ENCODE assay signal across 33 cellular contexts in the genomic region with DNA sequence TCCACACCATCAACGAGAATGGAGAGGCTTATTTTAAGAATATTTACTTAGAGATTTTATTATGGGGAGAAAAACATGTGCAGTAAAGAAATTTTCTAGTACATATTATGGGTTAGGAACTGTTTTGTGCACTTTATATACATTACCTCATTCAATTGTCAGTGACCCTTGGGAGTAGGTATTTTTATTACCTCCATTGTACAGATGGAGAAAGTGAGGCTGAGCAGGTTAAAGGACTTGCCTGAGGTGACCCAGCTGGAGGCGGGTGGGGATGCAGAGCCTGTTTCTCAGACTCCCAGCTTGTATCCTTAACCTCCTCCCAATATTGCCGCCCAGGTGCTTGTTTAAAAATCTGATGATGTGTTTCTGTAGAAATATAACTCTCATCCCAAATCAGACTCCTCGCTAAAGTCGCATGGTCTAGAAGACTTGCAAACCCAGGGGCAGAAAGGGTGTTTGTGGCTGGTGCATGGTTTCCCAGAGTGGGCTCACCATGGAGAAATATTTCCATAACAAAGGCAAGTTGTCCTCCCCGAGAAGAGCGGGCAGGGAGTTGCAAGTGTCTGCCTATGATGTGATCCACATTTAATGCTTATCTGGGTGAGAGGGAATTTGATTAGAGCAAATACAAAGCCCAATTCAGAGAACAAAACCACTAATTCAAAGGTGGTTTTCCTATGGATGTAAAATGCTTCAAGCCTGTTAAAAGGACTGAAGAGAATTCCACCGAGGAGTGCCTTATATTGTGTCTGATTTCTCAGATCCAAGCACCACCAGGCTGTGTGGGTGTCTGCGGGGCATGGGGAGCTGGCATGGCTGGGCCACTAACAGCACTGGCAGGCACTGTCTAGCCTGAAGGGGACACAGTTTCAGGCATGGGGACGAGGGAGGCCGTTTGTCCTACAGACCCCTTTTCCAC.
DNase-seq lines count a peak whose midpoint lies in the region; ATAC-seq, FAIRE-seq and TF ChIP-seq lines count a peak whose summit lies in the region.
"Had no signal": no experiment of that assay in that cellular context is flagged by ENCODE, and none has a peak within 500 bp of the region (broad histone marks: within the 10 kb centered on the region; RNA-seq: fewer than 3 reads in every experiment).

No MANE protein-coding gene starts in this region.

- no peak for ATAC-seq in natural killer cell
- ATAC-seq: activated CD4-positive, CD25-positive, alpha-beta regulatory T cell treated with anti-CD3 and anti-CD28 coated beads, Interleukin-2, amount 50 U/mL, for 24 hours; activated naive CD4-positive, alpha-beta T cell treated with anti-CD3 and anti-CD28 coated beads, Interleukin-2, amount 50 U/mL, for 72 hours; activated T-helper 17 cell treated with anti-CD3 and anti-CD28 coated beads, Interleukin-2, amount 50 U/mL, for 72 hours; GM12878; stimulated activated memory B cell treated with anti-CD40 and anti-IgM and Interleukin-4, amounts not matched to agents 10 μg/mL and 1 μg/mL and 100 μg/mL, for 72 hours had no signal

- no peak overlapping the region for H2AFZ ChIP-seq in H1 (ENCODE audit: low read length)
- H2AFZ ChIP-seq: PC-9 had no signal

- no peaks in the 10 kb centered on the region for H3K79me1 ChIP-seq in H1 (ENCODE audit: low read depth, low read length)

- H3K27me3 ChIP-seq in H1 (replicated peaks in 1 of 4; ENCODE audit: control insufficient read depth in 3 of 4, extremely low read depth in 1 of 4, insufficient read depth in 3 of 4, low read length in 3 of 4), result no peaks in the 10 kb centered on the region
- H3K27me3 ChIP-seq: colonic mucosa, upper lobe of right lung had no signal

- H3K4me3 Mint-ChIP-seq in nephron progenitor cell, result no peak overlapping the region
- no peak overlapping the region for H3K4me3 Mint-ChIP-seq in natural killer cell
- H3K4me3 Mint-ChIP-seq: activated T-helper 17 cell treated with anti-CD3 and anti-CD28 coated beads, Interleukin-2, amount 50 U/mL, for 72 hours; CD4-positive, CD25-positive, alpha-beta regulatory T cell; stimulated activated memory B cell treated with anti-CD40 and anti-IgM and Interleukin-4, amounts not matched to agents 10 μg/mL and 1 μg/mL and 100 μg/mL, for 72 hours had no signal

- H3K23me2 ChIP-seq in H1 (ENCODE audit: low read depth, low read length), result no peaks in the 10 kb centered on the region

- H3K9me3 Mint-ChIP-seq in nephron progenitor cell, result peaks cover 19% of the 10 kb centered on the region
- H3K9me3 Mint-ChIP-seq in natural killer cell, result no peaks in the 10 kb centered on the region
- H3K9me3 Mint-ChIP-seq: activated naive CD4-positive, alpha-beta T cell treated with anti-CD3 and anti-CD28 coated beads, Interleukin-2, amount 50 U/mL, for 72 hours had no signal

- H2BK120ac ChIP-seq in H1 (replicated peaks; ENCODE audit: low read depth, low read length), result no peak overlapping the region

- H3K4me3 ChIP-seq in H1 (ENCODE audit: extremely low read depth in 1 of 4, insufficient read depth in 2 of 4, low read depth in 3 of 4, low read length in 4 of 4), result no peak overlapping the region
- H3K4me3 ChIP-seq: colonic mucosa, GM12878, PC-9, upper lobe of right lung had no signal

- H3K27ac ChIP-seq in H1 (ENCODE audit: low read depth, low read length), result no peak overlapping the region
- H3K27ac ChIP-seq: colonic mucosa, PC-9, upper lobe of right lung had no signal

- H4K5ac ChIP-seq in H1 (ENCODE audit: insufficient read length, low read depth, low read length), result no peak overlapping the region

- H3K4me1 ChIP-seq in H1 (replicated peaks in 1 of 4; ENCODE audit: control insufficient read depth in 3 of 4, insufficient read depth in 4 of 4, low read length in 3 of 4), result peaks cover 4 to 26% (median 13%) of the 10 kb centered on the region in 4 experiments
- H3K4me1 ChIP-seq: colonic mucosa, upper lobe of right lung had no signal

- H3K27me3 Mint-ChIP-seq in nephron progenitor cell (ENCODE audit: low read depth, poor library complexity), result peaks cover 10% of the 10 kb centered on the region
- H3K27me3 Mint-ChIP-seq in natural killer cell (ENCODE audit: low read depth in 2 of 2), result peaks cover 0 to 4% of the 10 kb centered on the region in 2 donors
- H3K27me3 Mint-ChIP-seq: stimulated activated memory B cell treated with anti-CD40 and anti-IgM and Interleukin-4, amounts not matched to agents 10 μg/mL and 1 μg/mL and 100 μg/mL, for 72 hours had no signal

- no peak for TF ChIP-seq CTCF in H1 (IDR thresholded peaks at IDR 0.05; ENCODE audit: control extremely low read depth in 1 of 3, insufficient read depth in 1 of 3, low read depth in 1 of 3, low read length in 3 of 3)
- TF ChIP-seq CTCF in nephron progenitor cell (IDR thresholded peaks at IDR 0.05), result no peak
- no peak for TF ChIP-seq CTCF in natural killer cell (IDR thresholded peaks at IDR 0.05)

- 0 out of 4 replicates have a peak, but pooled peaks cover 0 to 2% of the 10 kb centered on the region in 2 experiments for H3K9me3 ChIP-seq in H1 (ENCODE audit: insufficient read depth in 2 of 2, low read depth in 1 of 2, low read length in 1 of 2)
- H3K9me3 ChIP-seq: colonic mucosa, upper lobe of right lung had no signal

- H2AK5ac ChIP-seq in H1 (ENCODE audit: low read depth, low read length), result no peak overlapping the region

- POLR2A ChIA-PET in H1 (lab: Charles Lee; ENCODE audit: partially characterized antibody), result no interaction called here

- H3K23ac ChIP-seq in H1 (ENCODE audit: insufficient read length), result no peak overlapping the region

- no peak for FAIRE-seq in H1 (lab: Jason Lieb, UNC)
- FAIRE-seq: A204.1, D721Med, GM12878, HTR-8/SVneo, kidney had no signal

- intact Hi-C loops in natural killer cell (cut with micrococcal nuclease), result no loop called here

- no peak overlapping the region; the same call in none of the 2 replicates for H2BK15ac ChIP-seq in H1 (ENCODE audit: low read length)

- WGBS in H1 (ENCODE audit: extremely low coverage in 1 of 2, insufficient coverage in 1 of 2, insufficient read length in 1 of 2, insufficient replicate concordance in 2 of 2, low coverage in 1 of 2, low lambda C conversion rate in 2 of 2, missing lambda C conversion rate in 1 of 2), 2 experiments, result 54% methylated on average over 11 of the region's 11 CpGs; no CpG with 5 or more reads in 1 of the 2 experiments

- TF ChIP-seq POLR2A in H1 (IDR thresholded peaks at IDR 0.05; ENCODE audit: control extremely low read depth in 1 of 2, low read depth in 2 of 2, low read length in 2 of 2), result no peak

- DNase-seq in Ammon's horn (ENCODE audit: low spot score) (peak; percentile 38), NCI-H2227 treated with DMSO at 0.1 percent for 48 hours (lab: John Stamatoyannopoulos, UW) (peak; percentile 38), H1 (ENCODE audit: low read depth in 1 of 2, low spot score in 2 of 2) (no peak), nephron progenitor cell (peak; percentile 5), amniotic stem cell (lab: John Stamatoyannopoulos, UW) (no peak), SIG-M5 treated with dmso at 0.1 percent for 504 hours (lab: John Stamatoyannopoulos, UW; ENCODE audit: unreplicated experiment) (no peak), NCI-H748 treated with DMSO at 0.1 percent for 48 hours (lab: John Stamatoyannopoulos, UW) (no peak), natural killer cell (no peak)
- DNase-seq: activated CD4-positive, alpha-beta T cell treated with anti-CD3 and anti-CD28 coated beads, Interleukin-2, amount 50 U/mL, for 48 hours; activated CD8-positive, alpha-beta memory T cell treated with anti-CD3 and anti-CD28 coated beads, Interleukin-2, amount 50 U/mL, for 48 hours; CD4-positive, CD25-positive, alpha-beta regulatory T cell; colonic mucosa; effector CD4-positive, alpha-beta T cell; EL; H7; KBM-7; kidney; midbrain; naive B cell; NCI-H1092 treated with DMSO at 0.1 percent for 48 hours; NCI-H1694 treated with DMSO at 0.1 percent for 48 hours; NK-92 treated with Interleukin-12 subunit alpha and Interleukin-12 subunit beta, amount 100 ng/mL, for 24 hours; PC-9; T-helper 2 cell; upper lobe of right lung had no signal

- H3K4ac ChIP-seq in H1 (replicated peaks; ENCODE audit: insufficient read length, low read depth, low read length), result no peak overlapping the region

- no peak overlapping the region; the same call in 1 of the 2 replicates for H4K8ac ChIP-seq in H1 (ENCODE audit: extremely low read depth, insufficient read depth, low read length)

- H4K20me1 ChIP-seq in H1 (replicated peaks in 1 of 2; ENCODE audit: control insufficient read depth in 1 of 2, insufficient read depth in 2 of 2, low read length in 2 of 2), result no peaks in the 10 kb centered on the region

- peak overlapping the region; percentile 97; the same call in 1 of the 2 replicates for H2BK12ac ChIP-seq in H1 (ENCODE audit: low read depth, low read length)

- peak overlapping the region; percentile 63 for H4K91ac ChIP-seq in H1 (replicated peaks; ENCODE audit: insufficient read length, low read length)

- H2BK5ac ChIP-seq in H1 (ENCODE audit: low read depth, low read length), result peak overlapping the region; percentile 77; the same call in 1 of the 2 replicates

- no peaks in the 10 kb centered on the region for H3K36me3 ChIP-seq in H1 (ENCODE audit: control insufficient read depth in 2 of 4, insufficient read depth in 4 of 4, low read length in 3 of 4)
- H3K36me3 ChIP-seq: colonic mucosa, upper lobe of right lung had no signal

- no peaks in the 10 kb centered on the region for H3K79me2 ChIP-seq in H1 (ENCODE audit: control insufficient read depth in 1 of 2, insufficient read depth in 2 of 2, low read length in 2 of 2)

- no peak overlapping the region for H2BK20ac ChIP-seq in H1 (ENCODE audit: low read length)

- no peak overlapping the region for H3K14ac ChIP-seq in H1 (ENCODE audit: insufficient read length)

- H3K56ac ChIP-seq in H1 (replicated peaks; ENCODE audit: insufficient read length, low read depth, low read length), result no peak overlapping the region

- peaks cover 12% of the 10 kb centered on the region for H3K36me3 Mint-ChIP-seq in nephron progenitor cell (ENCODE audit: low read depth)
- no peaks in the 10 kb centered on the region for H3K36me3 Mint-ChIP-seq in natural killer cell
- H3K36me3 Mint-ChIP-seq: activated naive CD4-positive, alpha-beta T cell treated with anti-CD3 and anti-CD28 coated beads, Interleukin-2, amount 50 U/mL, for 72 hours; CD4-positive, CD25-positive, alpha-beta regulatory T cell; naive B cell; stimulated activated memory B cell treated with anti-CD40 and anti-IgM and Interleukin-4, amounts not matched to agents 10 μg/mL and 1 μg/mL and 100 μg/mL, for 72 hours had no signal

- peak overlapping the region; percentile 95 for H3K18ac ChIP-seq in H1 (ENCODE audit: extremely low read depth, low read length)

- H3K27ac Mint-ChIP-seq in nephron progenitor cell (peak overlapping the region; percentile 80), natural killer cell (no peak overlapping the region)
- H3K27ac Mint-ChIP-seq: activated naive CD4-positive, alpha-beta T cell treated with anti-CD3 and anti-CD28 coated beads, Interleukin-2, amount 50 U/mL, for 72 hours; activated T-helper 17 cell treated with anti-CD3 and anti-CD28 coated beads, Interleukin-2, amount 50 U/mL, for 72 hours; CD4-positive, CD25-positive, alpha-beta regulatory T cell; naive B cell; stimulated activated memory B cell treated with anti-CD40 and anti-IgM and Interleukin-4, amounts not matched to agents 10 μg/mL and 1 μg/mL and 100 μg/mL, for 72 hours had no signal

- CTCF ChIA-PET in H1 (lab: Charles Lee; ENCODE audit: partially characterized antibody), result interaction anchor here (0.5 kb wide), 1 partner anchor 422 kb away, joined by 3 read pairs; no protein-coding TSS in a partner anchor

- peaks cover 52% of the 10 kb centered on the region for H3K4me1 Mint-ChIP-seq in nephron progenitor cell
- no peaks in the 10 kb centered on the region for H3K4me1 Mint-ChIP-seq in natural killer cell
- H3K4me1 Mint-ChIP-seq: activated T-helper 17 cell treated with anti-CD3 and anti-CD28 coated beads, Interleukin-2, amount 50 U/mL, for 72 hours; CD4-positive, CD25-positive, alpha-beta regulatory T cell; naive B cell; stimulated activated memory B cell treated with anti-CD40 and anti-IgM and Interleukin-4, amounts not matched to agents 10 μg/mL and 1 μg/mL and 100 μg/mL, for 72 hours had no signal

- no peak overlapping the region; a peak in 1 of 7 replicates for H3K9ac ChIP-seq in H1 (replicated peaks in 1 of 4; ENCODE audit: extremely low read depth in 1 of 4, low read depth in 3 of 4, low read length in 3 of 4)

- peak overlapping the region; percentile 1 to 36; a peak in 2 of 4 replicates for H3K4me2 ChIP-seq in H1 (ENCODE audit: insufficient read depth in 1 of 2, low read depth in 2 of 2, low read length in 2 of 2)
- H3K4me2 ChIP-seq: PC-9 had no signal

- no peak for TF ChIP-seq EP300 in H1 (IDR thresholded peaks at IDR 0.05; ENCODE audit: borderline replicate concordance in 1 of 2, low read depth in 2 of 2, low read length in 2 of 2)

- no peak for TF ChIP-seq RAD21 in H1 (IDR thresholded peaks at IDR 0.05 in 1 of 2, conservative IDR thresholded peaks at IDR 0.05 in 1 of 2; ENCODE audit: low read depth in 2 of 2, low read length in 2 of 2)

Comparison
In these comparisons a context has a peak if more than half of its experiments do, and no peak if none do; other contexts are left out.
1. DNase-seq: peak in Ammon's horn (single experiment), NCI-H2227 treated with DMSO at 0.1 percent for 48 hours (single experiment) and nephron progenitor cell (single experiment); none in H1 (0 of 2), amniotic stem cell (single experiment), SIG-M5 treated with dmso at 0.1 percent for 504 hours (single experiment), NCI-H748 treated with DMSO at 0.1 percent for 48 hours (single experiment) and natural killer cell (single experiment).